Comparison of ENCODE assay signal across 10 cellular contexts in the genomic region with DNA sequence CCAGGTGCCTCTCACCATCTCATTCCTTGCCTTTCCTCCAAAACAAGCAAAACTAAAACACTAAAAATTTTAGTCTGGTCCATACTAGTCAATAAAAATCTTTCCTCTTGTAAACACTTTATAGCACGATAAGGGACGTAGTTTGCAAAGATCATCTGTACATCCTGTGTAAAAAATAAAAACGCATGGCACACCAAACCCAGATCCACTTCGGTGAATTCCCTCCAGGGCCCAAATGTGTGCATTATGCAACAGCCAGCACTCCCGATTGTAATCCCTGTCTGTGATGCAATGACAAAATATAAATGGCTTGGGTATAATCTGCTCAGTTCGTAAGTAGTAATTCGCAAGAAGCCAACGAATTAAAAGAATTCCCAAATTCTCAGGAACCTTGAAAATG. TPM values are rescaled to one million over a fixed set of nuclear protein-coding genes. Genes with fewer than 3 reads are reported as not detected.
DNase-seq lines count a peak whose midpoint lies in the region; ATAC-seq, FAIRE-seq and TF ChIP-seq lines count a peak whose summit lies in the region.
"Had no signal": no experiment of that assay in that cellular context is flagged by ENCODE, and none has a peak within 500 bp of the region (broad histone marks: within the 10 kb centered on the region; RNA-seq: fewer than 3 reads in every experiment).

No MANE protein-coding gene starts in this region.

- no peak for ATAC-seq in left colon

- POLR2A ChIA-PET in RWPE1 (lab: Yijun Ruan, JAX; ENCODE audit: low non-redundant PET), result no interaction called here

- CTCF ChIA-PET in RWPE1 (lab: Yijun Ruan, JAX), result no interaction called here

- no peak for TF ChIP-seq CTCF in RWPE1 (conservative IDR thresholded peaks at IDR 0.05; ENCODE audit: low read depth)

- no peak for FAIRE-seq in frontal cortex (lab: Jason Lieb, UNC)
- FAIRE-seq: GM18507 had no signal

- peak; percentile 6 for DNase-seq in DMS 273 (lab: John Stamatoyannopoulos, UW; ENCODE audit: unreplicated experiment)
- no peak for DNase-seq in DMS 273 treated with DMSO at 0.1 percent for 48 hours (lab: John Stamatoyannopoulos, UW)
- peak; percentile 55 for DNase-seq in RWPE1 (ENCODE audit: low spot score)
- no peak for DNase-seq in epithelial cell of prostate (ENCODE audit: low read depth, low spot score)
- DNase-seq in pons (ENCODE audit: low spot score), result peak; percentile 58
- DNase-seq in frontal cortex (ENCODE audit: low spot score in 2 of 2), result no peak
- DNase-seq in dermis blood vessel endothelial cell, result no peak
- no peak for DNase-seq in left colon
- DNase-seq: NCI-H2107 had no signal

- intact Hi-C loops in left colon (cut with DNase I, micrococcal nuclease), result no loop called here

- no peak overlapping the region for H3K27ac ChIP-seq in RWPE1
- H3K27ac ChIP-seq in epithelial cell of prostate, result peak overlapping the region; percentile 64

RNA-seq across cellular contexts. Expression of a gene that starts 1.4 kb away (rescaled TPM):
- total RNA-seq in frontal cortex (75.4 TPM), dermis blood vessel endothelial cell (4.0 and 4.9 TPM in 2 replicates), left colon (1 to 10 TPM; 3.9 to 5.9 TPM)

Comparison
In these comparisons a context has a peak if more than half of its experiments do, and no peak if none do; other contexts are left out.
1. DNase-seq: peak in DMS 273 (single experiment), RWPE1 (single experiment) and pons (single experiment); none in DMS 273 treated with DMSO at 0.1 percent for 48 hours (single experiment), epithelial cell of prostate (single experiment), frontal cortex (0 of 2), dermis blood vessel endothelial cell (single experiment) and left colon (0 of 2).
2. RNA of a gene that starts 1.4 kb away (total RNA-seq): 75.4 TPM in frontal cortex (single experiment); 3.9 to 5.9 TPM in left colon and 4.0 to 4.9 TPM in dermis blood vessel endothelial cell; every median in the first group is over 10 times any median in the second.